In genomic region chr6:111563581-111563980, GRCh38 we compare ENCODE assay signal across 18 cellular contexts. TPM values are rescaled to one million over a fixed set of nuclear protein-coding genes. Genes with fewer than 3 reads are reported as not detected.
DNase-seq lines count a peak whose midpoint lies in the region; ATAC-seq, FAIRE-seq and TF ChIP-seq lines count a peak whose summit lies in the region.
"Had no signal": no experiment of that assay in that cellular context is flagged by ENCODE, and none has a peak within 500 bp of the region (broad histone marks: within the 10 kb centered on the region; RNA-seq: fewer than 3 reads in every experiment).

No MANE protein-coding gene starts in this region.

- no peak for ATAC-seq in GM21423 (IDR thresholded peaks at IDR 0.05; ENCODE audit: unreplicated experiment)
- ATAC-seq: HepG2, natural killer cell had no signal

- FAIRE-seq in small intestine (lab: Jason Lieb, UNC): no peak
- FAIRE-seq: astrocyte, HepG2 had no signal

- TF ChIP-seq POLR2A in sigmoid colon (IDR thresholded peaks at IDR 0.05): no peak

- H3K4me1 ChIP-seq in sigmoid colon: peaks cover 0 to 85% (median 73%) of the 10 kb centered on the region in 4 donors
- peaks cover 0 to 11% of the 10 kb centered on the region in 2 donors for H3K4me1 ChIP-seq in small intestine (ENCODE audit: control insufficient read depth in 2 of 2, insufficient read depth in 1 of 2, low read depth in 1 of 2, low read length in 1 of 2)

- 98% methylated on average over 1 of the region's 1 CpG for WGBS in sigmoid colon, 2 donors
- WGBS in small intestine, 3 donors: 89 to 97% (median 91%) methylated on average over 1 of the region's 1 CpG

- TF ChIP-seq CTCF in dorsolateral prefrontal cortex (IDR thresholded peaks at IDR 0.05 in 54 of 56, conservative IDR thresholded peaks at IDR 0.05 in 2 of 56; ENCODE audit: low read depth in 1 of 56, partially characterized antibody in 56 of 56) (no peak), sigmoid colon (IDR thresholded peaks at IDR 0.05) (no peak)

- H3K36me3 ChIP-seq in sigmoid colon (peaks cover 0 to 11% (median 2%) of the 10 kb centered on the region in 4 donors), small intestine (ENCODE audit: control insufficient read depth in 2 of 2, insufficient read depth in 2 of 2, low read length in 2 of 2) (peaks cover 2 to 6% of the 10 kb centered on the region in 2 donors)

- DNase-seq in DMS 273 treated with DMSO at 0.1 percent for 48 hours (lab: John Stamatoyannopoulos, UW): peak; percentile 24
- peak; percentile 76 for DNase-seq in NCI-H1694 treated with DMSO at 0.1 percent for 48 hours (lab: John Stamatoyannopoulos, UW)
- peak in 1 of 10 donors; percentile 22 for DNase-seq in dorsolateral prefrontal cortex
- no peak for DNase-seq in sigmoid colon
- no peak for DNase-seq in small intestine
- no peak for DNase-seq in activated CD4-positive, alpha-beta T cell treated with anti-CD3 and anti-CD28 coated beads for 48 hours
- no peak for DNase-seq in SKM-1 (lab: John Stamatoyannopoulos, UW; ENCODE audit: unreplicated experiment)
- DNase-seq: activated effector memory CD4-positive, alpha-beta T cell treated with anti-CD3 and anti-CD28 coated beads, Interleukin-2, amount 50 U/mL, for 16 hours; DMS153; GOT3; left ventricle myocardium superior; natural killer cell; NCI-H1048; stimulated activated CD4-positive, alpha-beta T cell treated with anti-CD3 and anti-CD28 coated beads, Interleukin-2, amount 100 ng/mL, for 24 hours; stimulated activated CD8-positive, alpha-beta memory T cell treated with anti-CD3 and anti-CD28 coated beads, Interleukin-4, amount 100 ng/mL, for 48 hours had no signal

- peak overlapping the region in 39 of 59 donors; percentile 6 to 85 (median 52) for H3K27ac ChIP-seq in dorsolateral prefrontal cortex
- peak overlapping the region in 3 of 4 donors; percentile 59 to 82 (median 73) for H3K27ac ChIP-seq in sigmoid colon
- H3K27ac ChIP-seq in small intestine (ENCODE audit: low read depth in 1 of 2, low read length in 1 of 2): peak overlapping the region in 1 of 2 donors; percentile 6

- H3K27me3 ChIP-seq in dorsolateral prefrontal cortex (no peaks in the 10 kb centered on the region), sigmoid colon (no peaks in the 10 kb centered on the region), small intestine (ENCODE audit: control insufficient read depth in 2 of 2, insufficient read depth in 2 of 2, low read length in 2 of 2) (no peaks in the 10 kb centered on the region)

- H3K4me3 ChIP-seq in dorsolateral prefrontal cortex (no peak overlapping the region), sigmoid colon (no peak overlapping the region), small intestine (ENCODE audit: low read depth in 1 of 2, low read length in 2 of 2) (no peak overlapping the region)

- intact Hi-C loops in dorsolateral prefrontal cortex (cut with DNase I) (loop anchor here in 1 of 2 donors (10.0 kb wide), 1 partner anchor 79 kb away; the partner anchor contains the start of gene REV3L), sigmoid colon (cut with DNase I) (loop anchor here (10.0 kb wide), 1 partner anchor 199 kb away; no protein-coding TSS in a partner anchor)

- no peak for TF ChIP-seq EP300 in sigmoid colon (IDR thresholded peaks at IDR 0.05)

- no peaks in the 10 kb centered on the region for H3K9me3 ChIP-seq in sigmoid colon
- H3K9me3 ChIP-seq in small intestine (ENCODE audit: control insufficient read depth, low read depth): no peaks in the 10 kb centered on the region

RNA-seq across cellular contexts. Expression of gene TRAF3IP2, which starts 42.1 kb away (rescaled TPM):
- total RNA-seq in dorsolateral prefrontal cortex (10 to 100 TPM in 109 of 120 experiments, 1 to 10 TPM in 11; 7.7 to 42.4 (median 16.0) TPM), sigmoid colon (10 to 100 TPM; 15.8 to 21.4 (median 17.3) TPM)
- polyA plus RNA-seq in sigmoid colon (10 to 100 TPM; 39.2 to 58.5 (median 48.0) TPM), small intestine (10 to 100 TPM; 40.4 to 50.0 (median 40.9) TPM)

Comparison
In these comparisons a context has a peak if more than half of its experiments do, and no peak if none do; other contexts are left out.
1. DNase-seq: peak in DMS 273 treated with DMSO at 0.1 percent for 48 hours (single experiment) and NCI-H1694 treated with DMSO at 0.1 percent for 48 hours (single experiment); none in sigmoid colon (single experiment), small intestine (single experiment), activated CD4-positive, alpha-beta T cell treated with anti-CD3 and anti-CD28 coated beads for 48 hours (single experiment) and SKM-1 (single experiment).